Comparison of ENCODE assay signal across 8 cellular contexts in genomic region chr7:38232475-38233366, GRCh38.
A peak's percentile ranks its signal among the peaks of the same experiment; 100 is the strongest.
DNase-seq lines count a peak whose midpoint lies in the region; ATAC-seq lines count a peak whose summit lies in the region.

No MANE protein-coding gene starts in this region.

- DNase-seq in T-helper 9 cell, result peak; percentile 52
- DNase-seq in amniotic epithelial cell (ENCODE audit: low read depth), result peak; percentile 68
- DNase-seq in stimulated activated CD4-positive, alpha-beta T cell treated with anti-CD3 and anti-CD28 coated beads, Interleukin-15, amount 100 ng/mL, for 24 hours, result peak; percentile 80
- DNase-seq in HuH-7 (ENCODE audit: low spot score), result no peak
- DNase-seq in NCI-H187 (lab: John Stamatoyannopoulos, UW), result no peak
- DNase-seq in NCI-H1105 treated with DMSO at 0.1 percent for 48 hours (lab: John Stamatoyannopoulos, UW), result no peak

- ATAC-seq in GM18868 (IDR thresholded peaks at IDR 0.05; ENCODE audit: unreplicated experiment), result peak; percentile 92
- peak; percentile 52 for ATAC-seq in HG03095 (IDR thresholded peaks at IDR 0.05; ENCODE audit: unreplicated experiment)

Comparison
In these comparisons a context has a peak if more than half of its experiments do, and no peak if none do; other contexts are left out.
1. DNase-seq: peak in T-helper 9 cell (single experiment), amniotic epithelial cell (single experiment) and stimulated activated CD4-positive, alpha-beta T cell treated with anti-CD3 and anti-CD28 coated beads, Interleukin-15, amount 100 ng/mL, for 24 hours (single experiment); none in HuH-7 (single experiment), NCI-H187 (0 of 2) and NCI-H1105 treated with DMSO at 0.1 percent for 48 hours (single experiment).